Comparison of ENCODE assay signal across 23 cellular contexts in genomic region chr13:111897846-111898215, GRCh38.
"Had no signal": no experiment of that assay in that cellular context is flagged by ENCODE, and none has a peak within 500 bp of the region (broad histone marks: within the 10 kb centered on the region; RNA-seq: fewer than 3 reads in every experiment).

No MANE protein-coding gene starts in this region.

- H3K27ac Mint-ChIP-seq: activated CD4-positive, alpha-beta T cell treated with anti-CD3 and anti-CD28 coated beads, Interleukin-2, amount 10 ng/mL, durations not matched to agents 7 days and 5 days; activated CD8-positive, alpha-beta T cell treated with anti-CD3 and anti-CD28 coated beads for 36 hours; activated naive CD4-positive, alpha-beta T cell treated with anti-CD3 and anti-CD28 coated beads, Interleukin-2, amount 50 U/mL, for 72 hours; activated T-helper 1 cell treated with anti-CD3 and anti-CD28 coated beads, Interleukin-12 subunit alpha, Interleukin-12 subunit beta, Interleukin-2, Interleukin-4 antibody, amounts not matched to agents 30 ng/mL and 10 ng/mL and 1 ng/mL, durations not matched to agents 14 hours and 24 hours and 36 hours; natural killer cell treated with Interleukin-12 subunit alpha and Interleukin-12 subunit beta and Interleukin-15 and Interleukin-18, amount 100 ng/mL, for 72 hours had no signal

- H3K9me3 Mint-ChIP-seq: activated CD8-positive, alpha-beta T cell treated with anti-CD3 and anti-CD28 coated beads for 36 hours; natural killer cell treated with Interleukin-12 subunit alpha and Interleukin-12 subunit beta and Interleukin-15 and Interleukin-18, amount 100 ng/mL, for 72 hours had no signal

- DNase-seq: activated CD4-positive, alpha-beta T cell treated with anti-CD3 and anti-CD28 coated beads, Interleukin-2, amount 10 ng/mL, durations not matched to agents 7 days and 5 days; activated CD4-positive, CD25-positive, alpha-beta regulatory T cell treated with anti-CD3 and anti-CD28 coated beads, Interleukin-2, amount 50 U/mL, for 72 hours; activated CD8-positive, alpha-beta T cell treated with anti-CD3 and anti-CD28 coated beads for 36 hours; activated gamma-delta T cell treated with Interleukin-2 at 50 U/mL for 16 hours; activated T-cell treated with anti-CD3 and anti-CD28 coated beads, Interleukin-2, amount 50 U/mL, for 1 hour; central memory CD4-positive, alpha-beta T cell; esophagus squamous epithelium; foreskin melanocyte; left ventricle myocardium superior; mucosa of descending colon; right cardiac atrium; stimulated activated CD4-positive, alpha-beta T cell treated with anti-CD3 and anti-CD28 coated beads, Interleukin-2, amount 100 ng/mL, for 48 hours; stimulated activated naive CD8-positive, alpha-beta T cell treated with anti-CD3 and anti-CD28 coated beads, Interleukin-15, Interleukin-2, amounts not matched to agents 100 U/mL and 50 U/mL, for 24 hours; T-helper 9 cell; testis; transverse colon; uterus had no signal

- H3K4me1 ChIP-seq: breast epithelium, parathyroid adenoma, testis, transverse colon, uterus had no signal

- H3K4me3 ChIP-seq: breast epithelium, esophagus squamous epithelium, mucosa of descending colon, testis, transverse colon, uterus had no signal

- H3K36me3 ChIP-seq: breast epithelium, esophagus squamous epithelium, transverse colon, uterus had no signal

- H3K36me3 Mint-ChIP-seq: natural killer cell treated with Interleukin-12 subunit alpha and Interleukin-12 subunit beta and Interleukin-15 and Interleukin-18, amount 100 ng/mL, for 72 hours had no signal

- H3K27me3 ChIP-seq: testis had no signal

- H3K4me1 Mint-ChIP-seq: activated CD4-positive, alpha-beta T cell treated with anti-CD3 and anti-CD28 coated beads, Interleukin-2, amount 10 ng/mL, durations not matched to agents 7 days and 5 days had no signal

- H3K27ac ChIP-seq: breast epithelium, epithelial cell of prostate, esophagus squamous epithelium, parathyroid adenoma, testis, transverse colon, uterus had no signal

- H3K9me3 ChIP-seq: esophagus squamous epithelium, mucosa of descending colon, testis, transverse colon, uterus had no signal

- H3K4me3 Mint-ChIP-seq: activated CD4-positive, alpha-beta T cell treated with anti-CD3 and anti-CD28 coated beads, Interleukin-2, amount 10 ng/mL, durations not matched to agents 7 days and 5 days; activated CD8-positive, alpha-beta T cell treated with anti-CD3 and anti-CD28 coated beads for 36 hours; activated T-helper 1 cell treated with anti-CD3 and anti-CD28 coated beads, Interleukin-12 subunit alpha, Interleukin-12 subunit beta, Interleukin-2, Interleukin-4 antibody, amounts not matched to agents 30 ng/mL and 10 ng/mL and 1 ng/mL, durations not matched to agents 14 hours and 24 hours and 36 hours; natural killer cell treated with Interleukin-12 subunit alpha and Interleukin-12 subunit beta and Interleukin-15 and Interleukin-18, amount 100 ng/mL, for 72 hours had no signal

- ATAC-seq: activated CD8-positive, alpha-beta T cell treated with anti-CD3 and anti-CD28 coated beads for 36 hours; activated naive CD4-positive, alpha-beta T cell treated with anti-CD3 and anti-CD28 coated beads, Interleukin-2, amount 50 U/mL, for 72 hours; left ventricle myocardium superior; mucosa of descending colon; right cardiac atrium; stimulated activated naive CD8-positive, alpha-beta T cell treated with anti-CD3 and anti-CD28 coated beads, Interleukin-15, Interleukin-2, amounts not matched to agents 100 U/mL and 50 U/mL, for 24 hours had no signal
